In the genomic region with DNA sequence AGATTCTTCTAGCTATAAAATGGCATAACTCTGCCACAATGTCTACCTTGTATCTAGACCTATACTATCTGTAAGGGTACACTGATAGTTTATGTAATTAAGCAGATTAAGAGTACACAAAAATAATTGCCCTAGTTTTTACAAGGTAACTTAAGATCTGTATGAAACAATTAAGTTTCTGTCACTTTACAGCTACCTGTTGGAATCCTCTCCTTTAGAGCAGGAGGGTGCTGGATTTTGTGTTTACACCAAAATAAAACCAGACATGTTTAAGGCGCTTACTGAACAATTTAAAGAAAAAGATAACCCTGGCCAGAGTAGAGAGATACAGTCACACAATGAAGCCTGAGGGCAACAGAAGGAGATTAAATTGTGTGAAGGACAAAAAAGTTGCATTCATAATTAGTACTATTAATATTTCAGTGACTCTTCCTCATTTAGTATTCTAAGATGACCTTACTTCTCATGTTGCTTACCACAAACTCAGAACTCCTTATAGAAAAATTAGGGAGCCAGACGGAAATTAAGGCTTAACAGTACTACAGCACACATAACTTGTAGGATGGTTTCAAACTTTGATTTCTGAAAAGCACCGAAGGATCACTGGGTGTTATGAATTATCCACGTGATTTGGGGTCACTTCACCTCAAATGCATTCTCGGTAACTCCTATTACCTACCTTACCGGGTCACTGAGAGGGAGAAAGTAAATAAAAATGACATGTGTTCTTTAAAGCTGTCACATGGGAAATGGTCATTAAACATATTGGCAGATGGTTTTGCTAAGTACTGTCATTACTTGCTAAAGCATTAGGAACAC, we compare ENCODE assay signal across 8 cellular contexts. TPM values are rescaled to one million over a fixed set of nuclear protein-coding genes. Genes with fewer than 3 reads are reported as not detected.
DNase-seq lines count a peak whose midpoint lies in the region; ATAC-seq, FAIRE-seq and TF ChIP-seq lines count a peak whose summit lies in the region.

No MANE protein-coding gene starts in this region.

- peak overlapping the region; percentile 96 for H3K27ac Mint-ChIP-seq in nephron progenitor cell

- peaks cover 1% of the 10 kb centered on the region for H3K27me3 Mint-ChIP-seq in nephron progenitor cell (ENCODE audit: low read depth, poor library complexity)

- H3K27ac ChIP-seq in coronary artery, result peak overlapping the region; percentile 95 to 98

- H3K4me1 Mint-ChIP-seq in nephron progenitor cell, result peaks cover 67% of the 10 kb centered on the region

- DNase-seq in GM12891 (ENCODE audit: insufficient read length, low spot score) (no peak), coronary artery (ENCODE audit: low spot score) (no peak), nephron progenitor cell (no peak), dermis blood vessel endothelial cell (no peak), DMS79 (lab: John Stamatoyannopoulos, UW) (no peak), medulla oblongata (ENCODE audit: extremely low spot score) (no peak)

- no peaks in the 10 kb centered on the region for H3K9me3 ChIP-seq in Loucy (ENCODE audit: insufficient read depth, low read depth, low read length)

- H2AFZ ChIP-seq in Loucy (ENCODE audit: low read length), result peak overlapping the region; percentile 77; the same call in 1 of the 2 replicates

- peaks cover 41% of the 10 kb centered on the region for H3K36me3 Mint-ChIP-seq in nephron progenitor cell (ENCODE audit: low read depth)

- H3K9ac ChIP-seq in Loucy (ENCODE audit: low read depth, low read length, poor library complexity, severe bottlenecking), result peak overlapping the region; percentile 96

- TF ChIP-seq POLR2A in GM12891 (IDR thresholded peaks at IDR 0.05; ENCODE audit: low read depth, low read length), result no peak

- H4K20me1 ChIP-seq in Loucy (ENCODE audit: insufficient read depth, low read length, poor library complexity, severe bottlenecking), result no peaks in the 10 kb centered on the region

- TF ChIP-seq CTCF in Loucy (conservative IDR thresholded peaks at IDR 0.05; ENCODE audit: low read length), result no peak
- no peak for TF ChIP-seq CTCF in coronary artery (IDR thresholded peaks at IDR 0.05)
- TF ChIP-seq CTCF in nephron progenitor cell (IDR thresholded peaks at IDR 0.05), result no peak

- H3K4me3 Mint-ChIP-seq in nephron progenitor cell, result peak overlapping the region; percentile 83

- peak; percentile 81 for FAIRE-seq in GM12891 (lab: Jason Lieb, UNC)

- no peaks in the 10 kb centered on the region for H3K9me3 Mint-ChIP-seq in nephron progenitor cell

- H3K9me2 ChIP-seq in Loucy (replicated peaks; ENCODE audit: low read depth, low read length), result no peaks in the 10 kb centered on the region

- peak; percentile 41 for ATAC-seq in GM21825 (IDR thresholded peaks at IDR 0.05; ENCODE audit: unreplicated experiment)

- H3K4me1 ChIP-seq in Loucy (ENCODE audit: insufficient read depth, low read length, poor library complexity, severe bottlenecking), result peaks cover 60% of the 10 kb centered on the region

- H3K4me3 ChIP-seq in Loucy (ENCODE audit: low read length, poor library complexity, severe bottlenecking), result peak overlapping the region; percentile 83
- H3K4me3 ChIP-seq in coronary artery, result peak overlapping the region; percentile 89

- H3K79me2 ChIP-seq in Loucy (ENCODE audit: insufficient read depth, low read length), result peaks cover 74% of the 10 kb centered on the region

- no peaks in the 10 kb centered on the region for H3K27me3 ChIP-seq in Loucy (ENCODE audit: insufficient read depth, low read length, poor library complexity, severe bottlenecking)

- peak overlapping the region; percentile 89 for H3K4me2 ChIP-seq in Loucy (ENCODE audit: low read depth, low read length, poor library complexity, severe bottlenecking)

- peaks cover 11% of the 10 kb centered on the region; the same call in 1 of the 2 replicates for H3F3A ChIP-seq in Loucy (ENCODE audit: low read depth)

- no peaks in the 10 kb centered on the region for H3K36me3 ChIP-seq in Loucy (ENCODE audit: insufficient read depth, low read length)

TF ChIP-seq in GM12891, 5 proteins besides CTCF, POLR2A, EP300 and RAD21:
- TF ChIP-seq SPI1 (IDR thresholded peaks at IDR 0.05; ENCODE audit: low read depth, low read length), result no peak
- TF ChIP-seq POU2F2 (IDR thresholded peaks at IDR 0.05; ENCODE audit: low read depth, low read length), result no peak
- TF ChIP-seq TAF1 (IDR thresholded peaks at IDR 0.05; ENCODE audit: low read depth, low read length), result no peak
- no peak for TF ChIP-seq PAX5 (IDR thresholded peaks at IDR 0.05; ENCODE audit: insufficient read depth, low read length, severe bottlenecking)
- TF ChIP-seq POLR2AphosphoS5 (IDR thresholded peaks at IDR 0.05; ENCODE audit: low read depth, low read length), result no peak

RNA-seq across cellular contexts. Expression of gene DARS1, which starts 1.0 kb away (rescaled TPM):
- 99.1 TPM for polyA plus RNA-seq in GM12891 (2012; ENCODE audit: low read depth, missing spikeins)
- 53.6 and 79.0 TPM in 2 replicates for total RNA-seq in dermis blood vessel endothelial cell
